ENCODE assay signal across 1 cellular context in genomic region chr1:155084722-155085503, GRCh38.
TF ChIP-seq lines count a peak whose summit lies in the region.

No MANE protein-coding gene starts in this region.

TF ChIP-seq in HepG2, 621 proteins besides CTCF, POLR2A, EP300 and RAD21 (continued from another document and continues in another):
- TF ChIP-seq TRIM22 (IDR thresholded peaks at IDR 0.05) (no peak), THYN1 (CRISPR knock-in tag; IDR thresholded peaks at IDR 0.05; ENCODE audit: borderline replicate concordance, low read depth) (no peak), KDM1A (CRISPR knock-in tag; IDR thresholded peaks at IDR 0.05) (no peak), MXI1 (IDR thresholded peaks at IDR 0.05; ENCODE audit: borderline replicate concordance, low read depth, low read length) (peak; percentile 53; the same call in 1 of the 3 replicates), FOXK2 (IDR thresholded peaks at IDR 0.05) (no peak), TCF7L2 (IDR thresholded peaks at IDR 0.05; ENCODE audit: low read depth, low read length) (no peak), NFKBIZ (CRISPR knock-in tag; IDR thresholded peaks at IDR 0.05) (no peak), ZFP37 (CRISPR knock-in tag; IDR thresholded peaks at IDR 0.05; ENCODE audit: borderline replicate concordance) (no peak), ZNF710 (CRISPR knock-in tag; IDR thresholded peaks at IDR 0.05; ENCODE audit: borderline replicate concordance) (peak; percentile 73; the same call in 1 of the 2 replicates), NKX3-1 (CRISPR knock-in tag; IDR thresholded peaks at IDR 0.05) (no peak), GABPB1 (CRISPR knock-in tag; IDR thresholded peaks at IDR 0.05) (peak; percentile 80), RXRA (CRISPR knock-in tag; IDR thresholded peaks at IDR 0.05) (peak; percentile 77), MZF1 (CRISPR knock-in tag; IDR thresholded peaks at IDR 0.05; ENCODE audit: borderline replicate concordance) (no peak), ZNF788 (CRISPR knock-in tag; IDR thresholded peaks at IDR 0.05; ENCODE audit: borderline replicate concordance) (peak; percentile 51; the same call in 1 of the 2 replicates), NBN (conservative IDR thresholded peaks at IDR 0.05) (no peak), ZNF564 (CRISPR knock-in tag; IDR thresholded peaks at IDR 0.05) (no peak), ZNF407 (CRISPR knock-in tag; IDR thresholded peaks at IDR 0.05; ENCODE audit: not compliant biosample characterization) (no peak), ZNF280D (CRISPR knock-in tag; IDR thresholded peaks at IDR 0.05) (peak; percentile 78; the same call in 1 of the 2 replicates), ZNF773 (CRISPR knock-in tag; IDR thresholded peaks at IDR 0.05; ENCODE audit: borderline replicate concordance) (no peak), DDIT3 (CRISPR knock-in tag; IDR thresholded peaks at IDR 0.05) (no peak), GMEB2 (CRISPR knock-in tag; IDR thresholded peaks at IDR 0.05; ENCODE audit: low read depth) (no peak), PRDM15 (CRISPR knock-in tag; IDR thresholded peaks at IDR 0.05) (peak; percentile 82), MATR3 (CRISPR knock-in tag; IDR thresholded peaks at IDR 0.05) (no peak), ZNF713 (CRISPR knock-in tag; IDR thresholded peaks at IDR 0.05) (0 out of 2 replicates have a peak, but pooled peaks have one; percentile 31), ETV6 (CRISPR knock-in tag; conservative IDR thresholded peaks at IDR 0.05) (no peak), CREB3 (CRISPR knock-in tag; IDR thresholded peaks at IDR 0.05) (no peak), CERS6 (CRISPR knock-in tag; IDR thresholded peaks at IDR 0.05) (no peak), GATAD1 (CRISPR knock-in tag; IDR thresholded peaks at IDR 0.05) (peak; percentile 87), ZNF782 (CRISPR knock-in tag; IDR thresholded peaks at IDR 0.05; ENCODE audit: borderline replicate concordance) (peak; percentile 47; the same call in 1 of the 2 replicates), DPF2 (CRISPR knock-in tag; IDR thresholded peaks at IDR 0.05; ENCODE audit: borderline replicate concordance, low read depth) (0 out of 2 replicates have a peak, but pooled peaks have one; percentile 34), MAFK (conservative IDR thresholded peaks at IDR 0.05 in 1 of 2, IDR thresholded peaks at IDR 0.05 in 1 of 2; ENCODE audit: low read length in 2 of 2) (no peak), NFIC (IDR thresholded peaks at IDR 0.05; ENCODE audit: low read length) (no peak), MTF1 (CRISPR knock-in tag; IDR thresholded peaks at IDR 0.05) (no peak), TOPORS (CRISPR knock-in tag; IDR thresholded peaks at IDR 0.05) (no peak)
